Comparison of ENCODE assay signal across 9 cellular contexts in the genomic region with DNA sequence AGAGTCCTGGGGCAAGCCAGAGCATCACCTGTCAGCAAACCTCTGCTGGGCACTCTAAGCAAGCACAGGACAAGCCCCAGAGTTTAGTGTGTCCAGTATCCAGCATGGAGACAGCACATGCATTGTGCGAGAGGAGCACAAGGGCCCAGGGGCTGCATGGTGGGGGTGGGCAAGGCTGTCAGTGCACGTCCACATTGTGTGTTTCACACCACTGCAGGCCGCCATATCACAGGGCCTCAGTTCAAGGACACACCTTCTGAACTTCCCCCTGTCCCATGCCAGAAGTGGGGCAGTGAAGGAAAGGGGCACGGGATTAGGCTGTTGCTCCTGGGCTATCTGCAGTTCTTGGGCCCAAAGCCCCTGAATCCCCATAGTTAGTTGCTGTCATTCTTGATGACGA. TPM values are rescaled to one million over a fixed set of nuclear protein-coding genes. Genes with fewer than 3 reads are reported as not detected.
A peak's percentile ranks its signal among the peaks of the same experiment; 100 is the strongest.
DNase-seq lines count a peak whose midpoint lies in the region; TF ChIP-seq lines count a peak whose summit lies in the region.
"Had no signal": no experiment of that assay in that cellular context is flagged by ENCODE, and none has a peak within 500 bp of the region (broad histone marks: within the 10 kb centered on the region; RNA-seq: fewer than 3 reads in every experiment).

No MANE protein-coding gene starts in this region.

- H3K4me1 Mint-ChIP-seq in T-helper 2 cell treated with Interferon-gamma antibody and Interleukin-4, amounts not matched to agents 5 μg/mL and 100 μg/mL, for 36 hours (ENCODE audit: low read depth), result peaks cover 25% of the 10 kb centered on the region
- peaks cover 17% of the 10 kb centered on the region for H3K4me1 Mint-ChIP-seq in endodermal cell

- H3K27ac Mint-ChIP-seq in T-helper 2 cell treated with Interferon-gamma antibody and Interleukin-4, amounts not matched to agents 5 μg/mL and 100 μg/mL, for 36 hours, result peak overlapping the region; percentile 86
- no peak overlapping the region for H3K27ac Mint-ChIP-seq in endodermal cell

- no peaks in the 10 kb centered on the region for H3K9me3 Mint-ChIP-seq in T-helper 2 cell treated with Interferon-gamma antibody and Interleukin-4, amounts not matched to agents 5 μg/mL and 100 μg/mL, for 36 hours
- no peaks in the 10 kb centered on the region for H3K9me3 Mint-ChIP-seq in endodermal cell

- no peaks in the 10 kb centered on the region for H3K27me3 Mint-ChIP-seq in T-helper 2 cell treated with Interferon-gamma antibody and Interleukin-4, amounts not matched to agents 5 μg/mL and 100 μg/mL, for 36 hours (ENCODE audit: low read depth)
- H3K27me3 Mint-ChIP-seq in endodermal cell (ENCODE audit: insufficient read depth), result no peaks in the 10 kb centered on the region

- peak overlapping the region; percentile 69 to 87 (median 75) for H3K27ac ChIP-seq in Peyer's patch
- no peak overlapping the region for H3K27ac ChIP-seq in endodermal cell (ENCODE audit: low read depth, low read length)
- H3K27ac ChIP-seq in spleen, result peak overlapping the region in 5 of 8 donors; percentile 77 to 89 (median 84)

- no peak overlapping the region for H3K9ac ChIP-seq in endodermal cell (ENCODE audit: extremely low read depth, low read length, poor library complexity, severe bottlenecking)

- TF ChIP-seq CTCF in Peyer's patch (IDR thresholded peaks at IDR 0.05) (no peak), endodermal cell (conservative IDR thresholded peaks at IDR 0.05) (no peak), spleen (IDR thresholded peaks at IDR 0.05 in 8 of 11, conservative IDR thresholded peaks at IDR 0.05 in 3 of 11) (no peak)

- H3K27me3 ChIP-seq in Peyer's patch (no peaks in the 10 kb centered on the region), endodermal cell (ENCODE audit: control insufficient read depth, insufficient read depth, low read length, poor library complexity, severe bottlenecking) (no peaks in the 10 kb centered on the region), spleen (replicated peaks in 1 of 7) (no peaks in the 10 kb centered on the region)

- intact Hi-C loops in spleen (cut with DNase I; ENCODE audit: low total_unique reads), result no loop called here

- peak overlapping the region; percentile 92 for H3K4me3 Mint-ChIP-seq in T-helper 2 cell treated with Interferon-gamma antibody and Interleukin-4, amounts not matched to agents 5 μg/mL and 100 μg/mL, for 36 hours
- H3K4me3 Mint-ChIP-seq in endodermal cell, result peak overlapping the region; percentile 87

- H3K36me3 Mint-ChIP-seq in T-helper 2 cell treated with Interferon-gamma antibody and Interleukin-4, amounts not matched to agents 5 μg/mL and 100 μg/mL, for 36 hours (ENCODE audit: low read depth), result peaks cover 48% of the 10 kb centered on the region
- peaks cover 42% of the 10 kb centered on the region for H3K36me3 Mint-ChIP-seq in endodermal cell (ENCODE audit: low read depth)

- no peak for DNase-seq in T-helper 2 cell treated with Interferon-gamma antibody and Interleukin-4, amounts not matched to agents 5 μg/mL and 100 μg/mL, for 36 hours (ENCODE audit: low spot score)
- DNase-seq in T-helper 2 cell (no peak), Peyer's patch (no peak), endodermal cell (no peak), spleen (no peak), iPS-NIHi11 (ENCODE audit: low spot score) (no peak), kidney tubule cell (ENCODE audit: low spot score) (no peak), kidney glomerular epithelial cell (lab: John Stamatoyannopoulos, UW) (no peak)
- DNase-seq: islet precursor cell had no signal

- whole genome bisulfite sequencing in endodermal cell (ENCODE audit: insufficient coverage in 1 of 2, insufficient read length in 1 of 2), 2 experiments, result 93 to 100% methylated on average over 2 to 5 of the region's 5 CpGs
- 72 to 92% (median 86%) methylated on average over 3 to 5 of the region's 5 CpGs for WGBS in spleen, 5 donors

- TF ChIP-seq POLR2A in Peyer's patch (IDR thresholded peaks at IDR 0.05), result no peak
- no peak for TF ChIP-seq POLR2A in spleen (IDR thresholded peaks at IDR 0.05)

- no peak overlapping the region for H3K4me3 ChIP-seq in Peyer's patch
- no peak overlapping the region for H3K4me3 ChIP-seq in endodermal cell (ENCODE audit: low read length)
- H3K4me3 ChIP-seq in spleen, result peak overlapping the region in 1 of 8 donors; percentile 89

- H3K9me3 ChIP-seq in Peyer's patch (no peaks in the 10 kb centered on the region), endodermal cell (ENCODE audit: control insufficient read depth, low read length) (no peaks in the 10 kb centered on the region), spleen (no peaks in the 10 kb centered on the region)

- H3K4me1 ChIP-seq in Peyer's patch (peaks cover 0 to 36% (median 6%) of the 10 kb centered on the region in 4 donors), endodermal cell (ENCODE audit: control insufficient read depth, insufficient read depth, low read length) (peaks cover 6% of the 10 kb centered on the region), spleen (peaks cover 18 to 88% (median 64%) of the 10 kb centered on the region in 6 donors)

- H3K36me3 ChIP-seq in Peyer's patch (peaks cover 0 to 39% (median 0%) of the 10 kb centered on the region in 3 donors), endodermal cell (ENCODE audit: control insufficient read depth, insufficient read depth, low read length) (peaks cover 40% of the 10 kb centered on the region), spleen (peaks cover 5 to 75% (median 45%) of the 10 kb centered on the region in 6 donors)

RNA-seq across cellular contexts. Expression of gene TSTD1, which starts 0.8 kb away (rescaled TPM):
- total RNA-seq in Peyer's patch, result 100 to 1,000 TPM in 1 of 4 donors, 10 to 100 TPM in 3; 33.0 to 152 (median 78.8) TPM
- 10 to 100 TPM; 59.1 to 76.4 TPM for total RNA-seq in endodermal cell
- 45.6 TPM for polyA plus RNA-seq in endodermal cell (2013, experiment 1 of 2)
- 41.6 TPM for polyA plus RNA-seq in endodermal cell (2013, experiment 2 of 2)
- 10 to 100 TPM; 24.3 to 31.9 (median 29.7) TPM for total RNA-seq in spleen
- 100 to 1,000 TPM in 1 of 3 donors, 10 to 100 TPM in 2; 87.6 to 141 (median 94.2) TPM for polyA plus RNA-seq in spleen

RNA-seq across cellular contexts. Expression of gene USF1, which starts 6.2 kb away (rescaled TPM):
- 100 to 1,000 TPM in 1 of 4 donors, 10 to 100 TPM in 3; 72.0 to 119 (median 98.2) TPM for total RNA-seq in Peyer's patch
- 10 to 100 TPM; 55.5 to 57.3 TPM for total RNA-seq in endodermal cell
- 69.5 TPM for polyA plus RNA-seq in endodermal cell (2013, experiment 1 of 2)
- polyA plus RNA-seq in endodermal cell (2013, experiment 2 of 2), result 60.9 TPM
- 100 to 1,000 TPM; 113 to 158 (median 123) TPM for total RNA-seq in spleen
- polyA plus RNA-seq in spleen, result 100 to 1,000 TPM; 132 to 339 (median 228) TPM

RNA-seq across cellular contexts. Expression of gene F11R, which starts 18.6 kb away (rescaled TPM):
- total RNA-seq in Peyer's patch, result 100 to 1,000 TPM in 3 of 4 donors, 10 to 100 TPM in 1; 28.9 to 138 (median 110) TPM
- total RNA-seq in endodermal cell, result 100 to 1,000 TPM; 190 to 226 TPM
- polyA plus RNA-seq in endodermal cell (2013, experiment 1 of 2), result 59.3 TPM
- polyA plus RNA-seq in endodermal cell (2013, experiment 2 of 2), result 61.6 TPM
- total RNA-seq in spleen, result 10 to 100 TPM; 46.7 to 77.2 (median 56.8) TPM
- 10 to 100 TPM in 1 of 3 donors, 1 to 10 TPM in 2; 6.4 to 16.5 (median 8.4) TPM for polyA plus RNA-seq in spleen

RNA-seq across cellular contexts. Expression of gene ARHGAP30, which starts 30.1 kb away (rescaled TPM):
- total RNA-seq in Peyer's patch (10 to 100 TPM in 1 of 4 donors, 1 to 10 TPM in 3; 5.1 to 31.4 (median 6.7) TPM), endodermal cell (under 1 TPM; 0.07 to 0.13 TPM), spleen (100 to 1,000 TPM; 103 to 145 (median 129) TPM)
- not detected for polyA plus RNA-seq in endodermal cell (2013, experiment 1 of 2)
- polyA plus RNA-seq in endodermal cell (2013, experiment 2 of 2), result not detected
- 10 to 100 TPM; 28.8 to 81.5 (median 31.1) TPM for polyA plus RNA-seq in spleen

RNA-seq across cellular contexts. Expression of gene NECTIN4, which starts 49.8 kb away (rescaled TPM):
- 1 to 10 TPM in 3 of 4 donors, under 1 TPM in 1; 0.54 to 2.5 (median 1.6) TPM for total RNA-seq in Peyer's patch
- not detected for total RNA-seq in endodermal cell
- not detected for polyA plus RNA-seq in endodermal cell (2013, experiment 1 of 2)
- polyA plus RNA-seq in endodermal cell (2013, experiment 2 of 2), result not detected
- total RNA-seq in spleen, result not detected
- under 1 TPM; 0.03 to 0.06 (median 0.04) TPM for polyA plus RNA-seq in spleen
